In genomic region chr16:11167581-11167980, GRCh38 we compare ENCODE assay signal across 28 cellular contexts.
DNase-seq lines count a peak whose midpoint lies in the region; ATAC-seq and TF ChIP-seq lines count a peak whose summit lies in the region.
"Had no signal": no experiment of that assay in that cellular context is flagged by ENCODE, and none has a peak within 500 bp of the region (broad histone marks: within the 10 kb centered on the region; RNA-seq: fewer than 3 reads in every experiment).

No MANE protein-coding gene starts in this region.

- H3K4me1 ChIP-seq in osteoblast (ENCODE audit: insufficient read depth, low read length), result peaks cover 4% of the 10 kb centered on the region
- H3K4me1 ChIP-seq: Caco-2, HAP-1 had no signal

- CTCF ChIA-PET in activated CD8-positive, alpha-beta T cell treated with anti-CD3 and anti-CD28 coated beads, Interleukin-2, amount 10 ng/mL, durations not matched to agents 7 days and 5 days (lab: Charles Lee), result interaction anchor here (1.3 kb wide), 1 partner anchor 87 kb away, joined by 3 read pairs; no protein-coding TSS in a partner anchor
- CTCF ChIA-PET in activated CD8-positive, alpha-beta T cell treated with anti-CD3 and anti-CD28 coated beads for 36 hours (lab: Charles Lee), result interaction anchor here (0.6 kb wide), 1 partner anchor 10 kb away, joined by 3 read pairs; no protein-coding TSS in a partner anchor

- H3K4me1 Mint-ChIP-seq in activated CD8-positive, alpha-beta T cell treated with anti-CD3 and anti-CD28 coated beads, Interleukin-2, amount 10 ng/mL, durations not matched to agents 7 days and 5 days (ENCODE audit: low read depth), result peaks cover 85% of the 10 kb centered on the region
- peaks cover 18% of the 10 kb centered on the region for H3K4me1 Mint-ChIP-seq in activated CD8-positive, alpha-beta T cell treated with anti-CD3 and anti-CD28 coated beads for 36 hours (ENCODE audit: low read depth)
- peaks cover 6% of the 10 kb centered on the region for H3K4me1 Mint-ChIP-seq in T-helper 17 cell

- no peak overlapping the region for H3K4me2 ChIP-seq in osteoblast (ENCODE audit: insufficient read depth, low read length)
- H3K4me2 ChIP-seq: KMS-11 had no signal

- H3K27me3 Mint-ChIP-seq in activated CD8-positive, alpha-beta T cell treated with anti-CD3 and anti-CD28 coated beads, Interleukin-2, amount 10 ng/mL, durations not matched to agents 7 days and 5 days (ENCODE audit: low read depth), result no peaks in the 10 kb centered on the region
- no peaks in the 10 kb centered on the region for H3K27me3 Mint-ChIP-seq in activated CD8-positive, alpha-beta T cell treated with anti-CD3 and anti-CD28 coated beads for 36 hours
- H3K27me3 Mint-ChIP-seq in T-helper 17 cell, result no peaks in the 10 kb centered on the region
- H3K27me3 Mint-ChIP-seq: B cell, IgD-negative memory B cell had no signal

- POLR2A ChIA-PET in activated CD8-positive, alpha-beta T cell treated with anti-CD3 and anti-CD28 coated beads, Interleukin-2, amount 10 ng/mL, durations not matched to agents 7 days and 5 days (lab: Charles Lee), result interaction anchor here (0.8 kb wide), 1 partner anchor 19 kb away, joined by 3 read pairs; no protein-coding TSS in a partner anchor
- POLR2A ChIA-PET in activated CD8-positive, alpha-beta T cell treated with anti-CD3 and anti-CD28 coated beads for 36 hours (lab: Charles Lee), result interaction anchor here (0.6 to 2.6 kb wide), 2 partner anchors 85 to 94 kb away, joined by 3 to 6 read pairs; no protein-coding TSS in a partner anchor

- H3K27ac ChIP-seq in osteoblast (ENCODE audit: low read depth, low read length), result no peak overlapping the region
- H3K27ac ChIP-seq: 22Rv1, C4-2B, HL-60, KMS-11 had no signal

- no peak overlapping the region for H3K4me3 ChIP-seq in osteoblast (ENCODE audit: insufficient read depth, low read length)
- H3K4me3 ChIP-seq: HAP-1 had no signal

- H3K9me3 ChIP-seq in T-helper 17 cell (ENCODE audit: control insufficient read depth, low read length, poor library complexity, severe bottlenecking) (no peaks in the 10 kb centered on the region), osteoblast (ENCODE audit: low read depth, low read length) (no peaks in the 10 kb centered on the region)
- H3K9me3 ChIP-seq: Caco-2, HAP-1 had no signal

- peak; percentile 48 for DNase-seq in DMS 273 (lab: John Stamatoyannopoulos, UW; ENCODE audit: unreplicated experiment)
- no peak for DNase-seq in DMS 273 treated with DMSO at 0.1 percent for 48 hours (lab: John Stamatoyannopoulos, UW)
- no peak for DNase-seq in activated CD8-positive, alpha-beta T cell treated with anti-CD3 and anti-CD28 coated beads, Interleukin-2, amount 10 ng/mL, durations not matched to agents 7 days and 5 days
- DNase-seq in activated CD8-positive, alpha-beta T cell treated with anti-CD3 and anti-CD28 coated beads for 36 hours, result no peak
- DNase-seq in T-helper 17 cell, result no peak
- DNase-seq in osteoblast (ENCODE audit: insufficient read length, low spot score, missing footprints), result peak; percentile 27
- no peak for DNase-seq in stimulated activated CD4-positive, alpha-beta T cell treated with anti-CD3 and anti-CD28 coated beads, Interleukin-4, amount 100 ng/mL, for 1 hour
- DNase-seq: Caco-2; CD8-positive, alpha-beta T cell; DMS79 treated with DMSO at 0.1 percent for 48 hours; GF-D8; GOT3; HFFc6; NCI-H1048; NCI-H1417; NCI-H187 treated with DMSO at 0.1 percent for 48 hours; NCI-H446; NCI-H524 treated with DMSO at 0.1 percent for 48 hours; NCI-H774; PC-3 had no signal

- no peak for TF ChIP-seq CTCF in activated CD8-positive, alpha-beta T cell treated with anti-CD3 and anti-CD28 coated beads for 36 hours (IDR thresholded peaks at IDR 0.05)
- TF ChIP-seq CTCF in osteoblast (IDR thresholded peaks at IDR 0.05; ENCODE audit: extremely low read depth, low read depth, low read length), result no peak

- H3K27ac Mint-ChIP-seq in activated CD8-positive, alpha-beta T cell treated with anti-CD3 and anti-CD28 coated beads, Interleukin-2, amount 10 ng/mL, durations not matched to agents 7 days and 5 days, result peak overlapping the region; percentile 29
- H3K27ac Mint-ChIP-seq in activated CD8-positive, alpha-beta T cell treated with anti-CD3 and anti-CD28 coated beads for 36 hours, result no peak overlapping the region
- peak overlapping the region; percentile 39 for H3K27ac Mint-ChIP-seq in T-helper 17 cell
- H3K27ac Mint-ChIP-seq: B cell; CD8-positive, alpha-beta T cell; HFFc6 had no signal

- intact Hi-C loops in activated CD8-positive, alpha-beta T cell treated with anti-CD3 and anti-CD28 coated beads for 36 hours (cut with micrococcal nuclease), result no loop called here

- no peaks in the 10 kb centered on the region for H4K20me1 ChIP-seq in osteoblast (ENCODE audit: insufficient read depth, low read length)

- H2AFZ ChIP-seq in osteoblast (ENCODE audit: low read length), result no peak overlapping the region

- no peak for ATAC-seq in activated CD8-positive, alpha-beta T cell treated with anti-CD3 and anti-CD28 coated beads, Interleukin-2, amount 10 ng/mL, durations not matched to agents 7 days and 5 days
- no peak for ATAC-seq in activated CD8-positive, alpha-beta T cell treated with anti-CD3 and anti-CD28 coated beads for 36 hours
- ATAC-seq in T-helper 17 cell, result no peak
- ATAC-seq in HG02798 (IDR thresholded peaks at IDR 0.05; ENCODE audit: poor library complexity, unreplicated experiment), result no peak
- ATAC-seq: CD8-positive, alpha-beta T cell; PC-3 had no signal

- no peaks in the 10 kb centered on the region for H3K27me3 ChIP-seq in osteoblast (ENCODE audit: insufficient read depth, low read length)

- no peak overlapping the region for H3K4me3 Mint-ChIP-seq in activated CD8-positive, alpha-beta T cell treated with anti-CD3 and anti-CD28 coated beads, Interleukin-2, amount 10 ng/mL, durations not matched to agents 7 days and 5 days
- no peak overlapping the region for H3K4me3 Mint-ChIP-seq in activated CD8-positive, alpha-beta T cell treated with anti-CD3 and anti-CD28 coated beads for 36 hours
- no peak overlapping the region for H3K4me3 Mint-ChIP-seq in T-helper 17 cell
- H3K4me3 Mint-ChIP-seq: B cell; CD8-positive, alpha-beta T cell; HFFc6; IgD-negative memory B cell had no signal

- no peaks in the 10 kb centered on the region for H3K79me2 ChIP-seq in osteoblast (ENCODE audit: insufficient read depth, low read length)

- H3K9me3 Mint-ChIP-seq in activated CD8-positive, alpha-beta T cell treated with anti-CD3 and anti-CD28 coated beads, Interleukin-2, amount 10 ng/mL, durations not matched to agents 7 days and 5 days (ENCODE audit: insufficient read depth), result no peaks in the 10 kb centered on the region
- no peaks in the 10 kb centered on the region for H3K9me3 Mint-ChIP-seq in activated CD8-positive, alpha-beta T cell treated with anti-CD3 and anti-CD28 coated beads for 36 hours
- H3K9me3 Mint-ChIP-seq: CD8-positive, alpha-beta T cell; HFFc6; IgD-negative memory B cell had no signal

- peaks cover 47% of the 10 kb centered on the region for H3K36me3 Mint-ChIP-seq in activated CD8-positive, alpha-beta T cell treated with anti-CD3 and anti-CD28 coated beads, Interleukin-2, amount 10 ng/mL, durations not matched to agents 7 days and 5 days (ENCODE audit: low read depth)
- H3K36me3 Mint-ChIP-seq in activated CD8-positive, alpha-beta T cell treated with anti-CD3 and anti-CD28 coated beads for 36 hours (ENCODE audit: low read depth), result peaks cover 15% of the 10 kb centered on the region
- H3K36me3 Mint-ChIP-seq in T-helper 17 cell (ENCODE audit: low read depth), result peaks cover 4% of the 10 kb centered on the region

- peaks cover 7% of the 10 kb centered on the region for H3K36me3 ChIP-seq in osteoblast (ENCODE audit: insufficient read depth, low read length)
- H3K36me3 ChIP-seq: HAP-1 had no signal

Comparison
In these comparisons a context has a peak if more than half of its experiments do, and no peak if none do; other contexts are left out.
1. DNase-seq: peak in DMS 273 (single experiment) and osteoblast (single experiment); none in DMS 273 treated with DMSO at 0.1 percent for 48 hours (single experiment), activated CD8-positive, alpha-beta T cell treated with anti-CD3 and anti-CD28 coated beads, Interleukin-2, amount 10 ng/mL, durations not matched to agents 7 days and 5 days (single experiment), activated CD8-positive, alpha-beta T cell treated with anti-CD3 and anti-CD28 coated beads for 36 hours (single experiment), T-helper 17 cell (0 of 3) and stimulated activated CD4-positive, alpha-beta T cell treated with anti-CD3 and anti-CD28 coated beads, Interleukin-4, amount 100 ng/mL, for 1 hour (single experiment).